Comparison of ENCODE assay signal across 19 cellular contexts in the genomic region with DNA sequence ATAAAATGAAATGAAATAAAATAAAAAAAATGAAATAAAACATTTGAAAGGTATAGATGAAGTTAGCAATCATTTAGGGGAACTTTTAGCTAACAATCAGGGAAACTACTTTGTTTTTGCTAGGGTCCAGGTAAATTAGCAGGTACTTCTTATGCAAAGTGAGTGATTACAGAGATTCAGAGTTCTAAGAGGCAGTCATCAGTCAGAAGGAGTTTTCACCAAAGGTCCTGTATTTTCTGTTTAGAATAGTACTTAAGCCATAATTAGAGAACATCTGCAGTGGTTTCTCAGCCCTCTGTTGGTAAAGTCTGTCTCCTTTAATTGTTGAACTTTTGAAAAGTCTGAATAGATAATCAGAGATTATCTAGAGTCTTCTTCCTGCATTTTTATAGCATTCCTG. TPM values are rescaled to one million over a fixed set of nuclear protein-coding genes. Genes with fewer than 3 reads are reported as not detected.
A peak's percentile ranks its signal among the peaks of the same experiment; 100 is the strongest.
DNase-seq lines count a peak whose midpoint lies in the region; ATAC-seq and TF ChIP-seq lines count a peak whose summit lies in the region.
"Had no signal": no experiment of that assay in that cellular context is flagged by ENCODE, and none has a peak within 500 bp of the region (broad histone marks: within the 10 kb centered on the region; RNA-seq: fewer than 3 reads in every experiment).

No MANE protein-coding gene starts in this region.

- peaks cover 48% of the 10 kb centered on the region for H3K4me1 ChIP-seq in A673 (ENCODE audit: insufficient read depth, low read length, poor library complexity, severe bottlenecking)
- H3K4me1 ChIP-seq in HUES6 (ENCODE audit: control insufficient read depth, insufficient read depth, low read length), result peaks cover 31% of the 10 kb centered on the region
- peaks cover 15% of the 10 kb centered on the region; the same call in 1 of the 2 replicates for H3K4me1 ChIP-seq in iPS-20b (ENCODE audit: insufficient read depth, low read length)
- H3K4me1 ChIP-seq in BE2C, result peaks cover 5% of the 10 kb centered on the region; the same call in 1 of the 2 replicates

- H3K27ac ChIP-seq in A673 (ENCODE audit: low read depth, low read length, poor library complexity, severe bottlenecking), result no peak overlapping the region
- H3K27ac ChIP-seq in HUES6 (ENCODE audit: low read depth, low read length), result no peak overlapping the region
- H3K27ac ChIP-seq in iPS-20b (ENCODE audit: low read length), result no peak overlapping the region
- H3K27ac ChIP-seq: GM23248 had no signal

- peak; percentile 66 for ATAC-seq in WTC11
- ATAC-seq in HG02798 (IDR thresholded peaks at IDR 0.05; ENCODE audit: poor library complexity, unreplicated experiment), result no peak
- ATAC-seq: HCT116, HepG2 had no signal

- H3K4me3 Mint-ChIP-seq in WTC11, result no peak overlapping the region
- H3K4me3 Mint-ChIP-seq: B cell, HFFc6 had no signal

- DNase-seq in A673 (ENCODE audit: low spot score), result peak; percentile 31
- no peak for DNase-seq in WTC11 (ENCODE audit: low spot score)
- DNase-seq in NCI-H524 treated with DMSO at 0.1 percent for 48 hours (lab: John Stamatoyannopoulos, UW), result no peak
- DNase-seq in BE2C, result no peak
- DNase-seq in NCI-H2081 treated with DMSO at 0.1 percent for 48 hours (lab: John Stamatoyannopoulos, UW), result no peak
- DNase-seq: 8988T; C1 segment of cervical spinal cord; CD4-positive, CD25-positive, alpha-beta regulatory T cell; CD8-positive, alpha-beta memory T cell; COR-L47; GM23248; H7; HFFc6 had no signal

- no peak overlapping the region for H3K27ac Mint-ChIP-seq in WTC11
- H3K27ac Mint-ChIP-seq: B cell, HFFc6 had no signal

- H3K36me3 ChIP-seq in A673 (ENCODE audit: insufficient read depth, low read length, poor library complexity, severe bottlenecking) (no peaks in the 10 kb centered on the region), HUES6 (ENCODE audit: control insufficient read depth, insufficient read depth, low read length) (no peaks in the 10 kb centered on the region), iPS-20b (ENCODE audit: insufficient read depth, low read depth, low read length) (no peaks in the 10 kb centered on the region), BE2C (no peaks in the 10 kb centered on the region)

- TF ChIP-seq CTCF in A673 (conservative IDR thresholded peaks at IDR 0.05; ENCODE audit: low read depth, low read length) (no peak), WTC11 (IDR thresholded peaks at IDR 0.05) (no peak), BE2C (IDR thresholded peaks at IDR 0.05; ENCODE audit: low read depth, low read length) (no peak)

- H3K4me3 ChIP-seq in A673 (ENCODE audit: low read depth, low read length, poor library complexity, severe bottlenecking), result no peak overlapping the region
- H3K4me3 ChIP-seq in HUES6 (ENCODE audit: low read depth, low read length), result 0 out of 2 replicates have a peak overlapping the region, but pooled peaks have one; percentile 27
- 0 out of 2 replicates have a peak overlapping the region, but pooled peaks have one; percentile 18 for H3K4me3 ChIP-seq in iPS-20b (ENCODE audit: low read length)
- no peak overlapping the region for H3K4me3 ChIP-seq in BE2C (ENCODE audit: low read depth, low read length)
- H3K4me3 ChIP-seq: GM23248 had no signal

- H3K4me1 Mint-ChIP-seq in WTC11, result peaks cover 46% of the 10 kb centered on the region

- POLR2A ChIA-PET in A673 (lab: Charles Lee; ENCODE audit: low non-redundant PET) (no interaction called here), WTC11 (lab: Charles Lee) (no interaction called here)

- intact Hi-C loops in A673 (cut with micrococcal nuclease; ENCODE audit: unreplicated experiment), result no loop called here

- CTCF ChIA-PET in A673 (lab: Charles Lee), result no interaction called here
- CTCF ChIA-PET in WTC11 (lab: Charles Lee), result interaction anchor here (1.1 kb wide), 1 partner anchor 10 kb away, joined by 3 read pairs; no protein-coding TSS in a partner anchor

- H3K27me3 Mint-ChIP-seq in WTC11 (ENCODE audit: low read depth), result peaks cover 19% of the 10 kb centered on the region
- H3K27me3 Mint-ChIP-seq: B cell; CD4-positive, CD25-positive, alpha-beta regulatory T cell; CD8-positive, alpha-beta memory T cell had no signal

- H3K9me3 Mint-ChIP-seq in WTC11, result no peaks in the 10 kb centered on the region
- H3K9me3 Mint-ChIP-seq: CD4-positive, CD25-positive, alpha-beta regulatory T cell; CD8-positive, alpha-beta memory T cell; HFFc6 had no signal

- H3K9ac ChIP-seq in HUES6 (ENCODE audit: low read length) (no peak overlapping the region), iPS-20b (ENCODE audit: low read depth, low read length) (no peak overlapping the region)
- H3K9ac ChIP-seq: GM23248 had no signal

- H3K27me3 ChIP-seq in A673 (replicated peaks; ENCODE audit: insufficient read depth, low read depth, low read length, poor library complexity) (no peaks in the 10 kb centered on the region), HUES6 (ENCODE audit: control insufficient read depth, insufficient read depth, low read length) (no peaks in the 10 kb centered on the region), iPS-20b (ENCODE audit: insufficient read depth, low read length) (no peaks in the 10 kb centered on the region), BE2C (no peaks in the 10 kb centered on the region)

- no peaks in the 10 kb centered on the region for H3K36me3 Mint-ChIP-seq in WTC11
- H3K36me3 Mint-ChIP-seq: CD4-positive, CD25-positive, alpha-beta regulatory T cell had no signal

- H3K9me3 ChIP-seq in A673 (ENCODE audit: low read depth, low read length, poor library complexity, severe bottlenecking), result no peaks in the 10 kb centered on the region
- no peaks in the 10 kb centered on the region for H3K9me3 ChIP-seq in HUES6 (ENCODE audit: control insufficient read depth, insufficient read depth, low read depth, low read length)
- H3K9me3 ChIP-seq in iPS-20b (ENCODE audit: insufficient read depth, low read depth, low read length), result no peaks in the 10 kb centered on the region
- no peaks in the 10 kb centered on the region for H3K9me3 ChIP-seq in BE2C

- BruUV-seq in A673 (replicated peaks; lab: Mats Ljungman, UMichigan), result no TSS peak

TF ChIP-seq in WTC11, 78 proteins besides CTCF, POLR2A, EP300 and RAD21:
- no peak for TF ChIP-seq USF2 (CRISPR knock-in tag; IDR thresholded peaks at IDR 0.05)
- no peak for TF ChIP-seq MAX (CRISPR knock-in tag; IDR thresholded peaks at IDR 0.05)
- TF ChIP-seq, protein P1, sequence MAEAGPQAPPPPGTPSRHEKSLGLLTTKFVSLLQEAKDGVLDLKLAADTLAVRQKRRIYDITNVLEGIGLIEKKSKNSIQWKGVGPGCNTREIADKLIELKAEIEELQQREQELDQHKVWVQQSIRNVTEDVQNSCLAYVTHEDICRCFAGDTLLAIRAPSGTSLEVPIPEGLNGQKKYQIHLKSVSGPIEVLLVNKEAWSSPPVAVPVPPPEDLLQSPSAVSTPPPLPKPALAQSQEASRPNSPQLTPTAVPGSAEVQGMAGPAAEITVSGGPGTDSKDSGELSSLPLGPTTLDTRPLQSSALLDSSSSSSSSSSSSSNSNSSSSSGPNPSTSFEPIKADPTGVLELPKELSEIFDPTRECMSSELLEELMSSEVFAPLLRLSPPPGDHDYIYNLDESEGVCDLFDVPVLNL (CRISPR knock-in tag; IDR thresholded peaks at IDR 0.05; ENCODE audit: borderline replicate concordance, low read depth), result no peak
- TF ChIP-seq AFF4 (CRISPR knock-in tag; IDR thresholded peaks at IDR 0.05; ENCODE audit: borderline replicate concordance), result no peak
- no peak for TF ChIP-seq GRHL2 (CRISPR knock-in tag; IDR thresholded peaks at IDR 0.05; ENCODE audit: insufficient replicate concordance, severe bottlenecking)
- TF ChIP-seq HMGA2 (CRISPR knock-in tag; IDR thresholded peaks at IDR 0.05), result no peak

RNA-seq across cellular contexts. Expression of gene STIM2, which starts 50.6 kb away (rescaled TPM):
- total RNA-seq in A673 (2021), result 56.1 and 59.0 TPM in 2 replicates
- 20.1 to 22.4 TPM (median 20.9 TPM) in 3 replicates for total RNA-seq in WTC11 (2021)
- 32.5 TPM for polyA plus RNA-seq in BE2C (2012; ENCODE audit: insufficient read depth, insufficient read length, low read depth)

Comparison
In these comparisons a context has a peak if more than half of its experiments do, and no peak if none do; other contexts are left out.
1. H3K4me3 ChIP-seq: peak in HUES6 (single experiment) and iPS-20b (single experiment); none in A673 (single experiment) and BE2C (single experiment).